8 cellular contexts compared by ENCODE assay signal in the genomic region with DNA sequence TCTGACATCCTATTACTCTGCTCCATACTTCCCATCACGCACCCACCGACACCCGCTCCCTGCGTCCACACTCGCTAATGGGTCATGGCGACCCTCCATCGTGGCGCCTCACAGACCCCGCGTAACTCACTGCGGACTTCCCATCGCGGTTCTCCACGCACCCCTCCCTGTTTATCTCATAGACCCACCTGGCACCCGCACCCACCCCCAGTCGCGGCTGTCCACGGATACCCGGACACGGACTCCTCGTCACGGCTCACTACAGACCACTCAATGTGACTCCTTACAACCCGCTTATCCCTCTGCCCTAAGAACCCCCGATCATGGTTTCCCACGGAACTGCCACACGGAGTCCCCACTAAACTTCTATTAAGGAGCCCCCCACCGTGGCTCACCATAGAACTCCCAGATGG. TPM values are rescaled to one million over a fixed set of nuclear protein-coding genes. Genes with fewer than 3 reads are reported as not detected.
DNase-seq lines count a peak whose midpoint lies in the region; ATAC-seq and TF ChIP-seq lines count a peak whose summit lies in the region.

No MANE protein-coding gene starts in this region.

- H3K27me3 ChIP-seq in Caco-2 (replicated peaks; ENCODE audit: control insufficient read depth, insufficient read depth, low read length): no peaks in the 10 kb centered on the region
- H3K27me3 ChIP-seq in dorsolateral prefrontal cortex: no peaks in the 10 kb centered on the region
- H3K27me3 ChIP-seq in mucosa of rectum (ENCODE audit: control insufficient read depth in 2 of 2, insufficient read depth in 2 of 2, low read length in 2 of 2): no peaks in the 10 kb centered on the region

- TF ChIP-seq CTCF in Caco-2 (IDR thresholded peaks at IDR 0.05; ENCODE audit: insufficient read depth in 1 of 2, low read depth in 1 of 2, low read length in 1 of 2, severe bottlenecking in 1 of 2, unreplicated experiment in 1 of 2): no peak
- no peak for TF ChIP-seq CTCF in NB4 (IDR thresholded peaks at IDR 0.05; ENCODE audit: low read depth, low read length)
- TF ChIP-seq CTCF in dorsolateral prefrontal cortex (IDR thresholded peaks at IDR 0.05 in 54 of 56, conservative IDR thresholded peaks at IDR 0.05 in 2 of 56; ENCODE audit: low read depth in 1 of 56, partially characterized antibody in 56 of 56): no peak

- no peak for DNase-seq in Caco-2
- DNase-seq in NB4 (ENCODE audit: low read depth): no peak
- no peak for DNase-seq in dorsolateral prefrontal cortex
- no peak for DNase-seq in HT-29 (ENCODE audit: low spot score)
- DNase-seq in NCI-H2081 treated with DMSO at 0.1 percent for 48 hours (lab: John Stamatoyannopoulos, UW): no peak

- no peak for ATAC-seq in GM21526 (IDR thresholded peaks at IDR 0.05; ENCODE audit: low FRiP score, unreplicated experiment)
- no peak for ATAC-seq in GM19455 (IDR thresholded peaks at IDR 0.05; ENCODE audit: unreplicated experiment)

- H3K4me1 ChIP-seq in Caco-2 (no peaks in the 10 kb centered on the region), mucosa of rectum (ENCODE audit: control insufficient read depth in 2 of 2, insufficient read depth in 2 of 2, low read length in 2 of 2) (peaks cover 10 to 16% of the 10 kb centered on the region in 2 donors)

- peaks cover 14% of the 10 kb centered on the region for H3K36me3 Mint-ChIP-seq in Caco-2 (ENCODE audit: insufficient read depth, unreplicated experiment)

- no TSS peak for BruUV-seq in Caco-2 (replicated peaks; lab: Mats Ljungman, UMichigan)

- peak overlapping the region; percentile 92 to 93 for H3K9ac ChIP-seq in mucosa of rectum (ENCODE audit: low read depth in 1 of 2, low read length in 2 of 2)

- no peaks in the 10 kb centered on the region; the same call in 1 of the 2 replicates for H3K36me3 ChIP-seq in Caco-2 (ENCODE audit: control insufficient read depth, insufficient read depth, low read length)
- peaks cover 18 to 37% of the 10 kb centered on the region in 2 donors for H3K36me3 ChIP-seq in mucosa of rectum (ENCODE audit: control insufficient read depth in 2 of 2, insufficient read depth in 2 of 2, low read length in 2 of 2)

- H3K27ac Mint-ChIP-seq in Caco-2 (ENCODE audit: unreplicated experiment): peak overlapping the region; percentile 84

- CTCF ChIA-PET in Caco-2 (lab: Charles Lee): no interaction called here

- POLR2A ChIA-PET in Caco-2 (lab: Charles Lee): no interaction called here

- H3K4me3 Mint-ChIP-seq in Caco-2 (ENCODE audit: unreplicated experiment): peak overlapping the region; percentile 87

- TF ChIP-seq POLR2A in NB4 (IDR thresholded peaks at IDR 0.05; ENCODE audit: extremely low read depth, insufficient read length): no peak

- H3K9me3 ChIP-seq in Caco-2: no peaks in the 10 kb centered on the region
- no peaks in the 10 kb centered on the region for H3K9me3 ChIP-seq in mucosa of rectum (ENCODE audit: control insufficient read depth in 2 of 2, low read length in 2 of 2)

- H3K27me3 Mint-ChIP-seq in Caco-2 (ENCODE audit: insufficient read depth, unreplicated experiment): no peaks in the 10 kb centered on the region

- H3K27ac ChIP-seq in dorsolateral prefrontal cortex: peak overlapping the region in 56 of 59 donors; percentile 52 to 98 (median 93)
- peak overlapping the region; percentile 83 to 87 for H3K27ac ChIP-seq in mucosa of rectum (ENCODE audit: low read depth in 2 of 2, low read length in 2 of 2)

- no peaks in the 10 kb centered on the region for H3K9me3 Mint-ChIP-seq in Caco-2 (ENCODE audit: unreplicated experiment)

- H3K4me3 ChIP-seq in Caco-2 (ENCODE audit: low read depth, low read length) (peak overlapping the region; percentile 53), NB4 (ENCODE audit: low read depth, low read length) (peak overlapping the region; percentile 88), dorsolateral prefrontal cortex (peak overlapping the region; percentile 52 to 98 (median 83)), mucosa of rectum (ENCODE audit: low read length in 2 of 2) (peak overlapping the region; percentile 83 to 99)

- H3K4me1 Mint-ChIP-seq in Caco-2 (ENCODE audit: low read depth, unreplicated experiment): peaks cover 7% of the 10 kb centered on the region

- intact Hi-C loops in Caco-2 (cut with micrococcal nuclease; ENCODE audit: unreplicated experiment): loop anchor here (1.0 to 5.0 kb wide), 2 partner anchors 70 to 140 kb away; no protein-coding TSS in a partner anchor
- intact Hi-C loops in dorsolateral prefrontal cortex (cut with DNase I): loop anchor here (5.0 to 10.0 kb wide), 5 partner anchors 70 to 908 kb away; partner anchors contain the start of genes ME2 (in 1 of the 2), MEX3C (in 1 of the 2) and RPL17 (in 1 of the 2)

RNA-seq across cellular contexts. Expression of gene CXXC1, which starts 0.5 kb away (rescaled TPM):
- 37.7 and 41.5 TPM in 2 replicates for total RNA-seq in Caco-2 (2022)
- 100 to 1,000 TPM in 2 of 120 experiments, 10 to 100 TPM in 118; 39.4 to 103 (median 69.4) TPM for total RNA-seq in dorsolateral prefrontal cortex
- total RNA-seq in HT-29 (2014; rRNA removed; shearing (Covaris generic)): 26.3 and 43.3 TPM in 2 replicates

RNA-seq across cellular contexts. Expression of gene MBD1, which starts 5.7 kb away (rescaled TPM):
- total RNA-seq in Caco-2 (2022): 31.1 and 34.7 TPM in 2 replicates
- 100 to 1,000 TPM in 33 of 120 experiments, 10 to 100 TPM in 87; 72.6 to 117 (median 94.0) TPM for total RNA-seq in dorsolateral prefrontal cortex
- 47.4 and 50.5 TPM in 2 replicates for total RNA-seq in HT-29 (2014; rRNA removed; shearing (Covaris generic))

RNA-seq across cellular contexts. Expression of gene CFAP53, which starts 20.7 kb away (rescaled TPM):
- total RNA-seq in Caco-2 (2022) (0.23 TPM in 1 of 2 replicates, not detected in the other), dorsolateral prefrontal cortex (1 to 10 TPM in 118 of 120 experiments, under 1 TPM in 2; 0.79 to 6.2 (median 2.5) TPM)
- not detected in 2 replicates for total RNA-seq in HT-29 (2014; rRNA removed; shearing (Covaris generic))
